ENCODE assay signal across 8 cellular contexts in the genomic region with DNA sequence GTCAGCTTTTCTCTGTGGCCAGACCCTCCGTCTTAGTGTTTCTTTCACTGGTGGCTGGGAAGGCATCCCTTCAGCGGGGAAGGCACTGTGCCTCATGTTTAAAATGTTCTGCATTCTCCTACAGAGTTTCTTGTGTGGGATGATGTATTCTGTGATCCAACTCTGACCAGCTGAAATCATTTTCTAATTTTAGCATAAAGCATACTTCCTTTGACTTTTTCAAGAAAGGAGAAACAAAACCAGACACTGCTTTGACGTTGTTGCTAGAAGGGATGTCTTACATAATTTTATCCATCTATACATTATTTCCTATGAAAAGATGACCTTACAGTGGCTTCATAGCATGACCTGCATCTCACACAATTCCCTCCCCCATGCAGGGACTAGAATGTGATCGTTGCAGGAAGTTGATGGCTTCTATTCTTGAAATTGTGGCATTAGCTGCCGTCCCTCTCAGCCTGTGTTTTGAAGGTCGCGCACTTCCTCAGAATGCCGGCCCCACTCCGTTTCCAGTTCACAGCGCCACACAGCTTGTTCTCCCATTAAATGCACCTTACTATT. TPM values are rescaled to one million over a fixed set of nuclear protein-coding genes. Genes with fewer than 3 reads are reported as not detected.
DNase-seq lines count a peak whose midpoint lies in the region; ATAC-seq, FAIRE-seq and TF ChIP-seq lines count a peak whose summit lies in the region.

No MANE protein-coding gene starts in this region.

- no peaks in the 10 kb centered on the region for H3K27me3 ChIP-seq in osteoblast (ENCODE audit: insufficient read depth, low read length)

- no peaks in the 10 kb centered on the region for H4K20me1 ChIP-seq in osteoblast (ENCODE audit: insufficient read depth, low read length)

- H3K27ac ChIP-seq in osteoblast (ENCODE audit: low read depth, low read length): peak overlapping the region; percentile 95

- ATAC-seq in GM19023 (IDR thresholded peaks at IDR 0.05; ENCODE audit: unreplicated experiment): no peak

- H3K4me3 ChIP-seq in osteoblast (ENCODE audit: insufficient read depth, low read length): no peak overlapping the region

- FAIRE-seq in GM12892 (lab: Jason Lieb, UNC): no peak

- DNase-seq in AG08395 (ENCODE audit: low spot score): peak; percentile 18
- peak; percentile 74 for DNase-seq in NOMO-1 treated with DMSO at 0.1 percent for 48 hours (lab: John Stamatoyannopoulos, UW; ENCODE audit: unreplicated experiment)
- DNase-seq in fibroblast of gingiva (ENCODE audit: low read depth): peak; percentile 41
- DNase-seq in osteoblast (ENCODE audit: insufficient read length, low spot score, missing footprints): peak; percentile 91
- no peak for DNase-seq in NCI-H345 treated with DMSO at 0.1 percent for 48 hours (lab: John Stamatoyannopoulos, UW; ENCODE audit: unreplicated experiment)
- no peak for DNase-seq in GM12892 (ENCODE audit: insufficient read length)
- no peak for DNase-seq in GF-D8 (lab: John Stamatoyannopoulos, UW)

- H3K9me3 ChIP-seq in osteoblast (ENCODE audit: low read depth, low read length): no peaks in the 10 kb centered on the region

- peaks cover 13% of the 10 kb centered on the region for H3K79me2 ChIP-seq in osteoblast (ENCODE audit: insufficient read depth, low read length)

- no peak for TF ChIP-seq CTCF in osteoblast (IDR thresholded peaks at IDR 0.05; ENCODE audit: extremely low read depth, low read depth, low read length)

- no peak overlapping the region for H2AFZ ChIP-seq in osteoblast (ENCODE audit: low read length)

- peak overlapping the region; percentile 42 for H3K4me2 ChIP-seq in osteoblast (ENCODE audit: insufficient read depth, low read length)

- H3K4me1 ChIP-seq in osteoblast (ENCODE audit: insufficient read depth, low read length): peaks cover 27% of the 10 kb centered on the region

- TF ChIP-seq POLR2A in GM12892 (IDR thresholded peaks at IDR 0.05; ENCODE audit: low read depth, low read length): no peak

- peaks cover 59% of the 10 kb centered on the region for H3K36me3 ChIP-seq in osteoblast (ENCODE audit: insufficient read depth, low read length)

RNA-seq across cellular contexts. Expression of gene TEX29, which starts 38.6 kb away (rescaled TPM):
- total RNA-seq in osteoblast: 0.36 TPM in 1 of 2 replicates, not detected in the other
- not detected for polyA plus RNA-seq in GM12892 (2012; ENCODE audit: missing spikeins)

Comparison
In these comparisons a context has a peak if more than half of its experiments do, and no peak if none do; other contexts are left out.
1. DNase-seq: peak in AG08395 (single experiment), NOMO-1 treated with DMSO at 0.1 percent for 48 hours (single experiment), fibroblast of gingiva (single experiment) and osteoblast (single experiment); none in NCI-H345 treated with DMSO at 0.1 percent for 48 hours (single experiment), GM12892 (single experiment) and GF-D8 (single experiment).